ENCODE assay signal across 31 cellular contexts in genomic region chr11:13427440-13427839, GRCh38.
"Had no signal": no experiment of that assay in that cellular context is flagged by ENCODE, and none has a peak within 500 bp of the region (broad histone marks: within the 10 kb centered on the region; RNA-seq: fewer than 3 reads in every experiment).

No MANE protein-coding gene starts in this region.

- DNase-seq: activated CD4-positive, alpha-beta memory T cell treated with anti-CD3 and anti-CD28 coated beads for 36 hours; activated CD4-positive, alpha-beta T cell treated with anti-CD3 and anti-CD28 coated beads for 36 hours; activated CD4-positive, alpha-beta T cell treated with anti-CD3 and anti-CD28 coated beads, Interleukin-2, amount 10 ng/mL, durations not matched to agents 24 days and 14 days; activated CD4-positive, CD25-positive, alpha-beta regulatory T cell; activated CD4-positive, CD25-positive, alpha-beta regulatory T cell treated with anti-CD3 and anti-CD28 coated beads, Interleukin-2, amount 50 U/mL, for 72 hours; activated CD8-positive, alpha-beta memory T cell treated with anti-CD3 and anti-CD28 coated beads, Interleukin-2, amount 50 U/mL, for 48 hours; activated CD8-positive, alpha-beta T cell treated with anti-CD3 and anti-CD28 coated beads, Interleukin-2, amount 10 ng/mL, durations not matched to agents 7 days and 5 days; activated gamma-delta T cell; activated naive CD4-positive, alpha-beta T cell; activated naive CD4-positive, alpha-beta T cell treated with anti-CD3 and anti-CD28 coated beads, Interleukin-2, amount 10 ng/mL, durations not matched to agents 7 days and 5 days; activated naive CD8-positive, alpha-beta T cell treated with anti-CD3 and anti-CD28 coated beads, Interleukin-2, amount 10 ng/mL, durations not matched to agents 7 days and 5 days; activated T-cell treated with anti-CD3 and anti-CD28 coated beads for 4 hours; activated T-cell treated with anti-CD3 and anti-CD28 coated beads, Interleukin-2, amount 50 U/mL, for 24 hours; activated T-cell treated with anti-CD3 and anti-CD28 coated beads, Interleukin-2, amount 50 U/mL, for 72 hours; central memory CD4-positive, alpha-beta T cell; dorsolateral prefrontal cortex; effector memory CD4-positive, alpha-beta T cell; erythroblast; foreskin keratinocyte; gastrocnemius medialis; glutamatergic neuron; heart left ventricle; T-helper 1 cell; T-helper 17 cell; T1000 had no signal

- H3K27ac ChIP-seq: ascending aorta, breast epithelium, cardiac muscle cell, coronary artery, dorsolateral prefrontal cortex, esophagus muscularis mucosa, foreskin keratinocyte, gastrocnemius medialis, heart left ventricle had no signal

- H3K36me3 ChIP-seq: ascending aorta, breast epithelium, cardiac muscle cell, esophagus muscularis mucosa, gastrocnemius medialis, heart left ventricle had no signal

- H3K4me3 ChIP-seq: ascending aorta, breast epithelium, cardiac muscle cell, coronary artery, dorsolateral prefrontal cortex, esophagus muscularis mucosa, gastrocnemius medialis, heart left ventricle had no signal

- H3K4me1 ChIP-seq: breast epithelium, foreskin keratinocyte had no signal

- ATAC-seq: activated CD4-positive, alpha-beta T cell treated with anti-CD3 and anti-CD28 coated beads for 36 hours; activated CD8-positive, alpha-beta T cell treated with anti-CD3 and anti-CD28 coated beads, Interleukin-2, amount 10 ng/mL, durations not matched to agents 7 days and 5 days; activated naive CD4-positive, alpha-beta T cell treated with anti-CD3 and anti-CD28 coated beads, Interleukin-2, amount 50 U/mL, for 72 hours; activated T-cell treated with anti-CD3 and anti-CD28 coated beads, Interleukin-2, amount 50 U/mL, for 72 hours; foreskin keratinocyte; gastrocnemius medialis; heart left ventricle; T-helper 17 cell had no signal
